Comparison of ENCODE assay signal across 8 cellular contexts in genomic region chr11:6443269-6444003, GRCh38. TPM values are rescaled to one million over a fixed set of nuclear protein-coding genes. Genes with fewer than 3 reads are reported as not detected.
DNase-seq lines count a peak whose midpoint lies in the region; ATAC-seq and TF ChIP-seq lines count a peak whose summit lies in the region.

No MANE protein-coding gene starts in this region.

- H3K27me3 ChIP-seq in lower lobe of right lung (ENCODE audit: low read depth) = no peaks in the 10 kb centered on the region

- H3K4me3 ChIP-seq in GM12875 (ENCODE audit: low read depth, low read length) (no peak overlapping the region), choroid plexus epithelial cell (ENCODE audit: low read depth, low read length) (no peak overlapping the region), lower lobe of right lung (no peak overlapping the region)

- no peaks in the 10 kb centered on the region for H3K9me3 ChIP-seq in lower lobe of right lung

- ATAC-seq in lower lobe of right lung = peak; percentile 84 to 87

- intact Hi-C loops in lower lobe of right lung (cut with DNase I) = loop anchor here (5.0 kb wide), 1 partner anchor 66 kb away; no protein-coding TSS in a partner anchor

- DNase-seq in HCEC 1CT (peak; percentile 29), NAMALWA (ENCODE audit: low spot score) (peak; percentile 58), choroid plexus epithelial cell (ENCODE audit: low read depth) (peak; percentile 82), lower lobe of right lung (peak; percentile 62), mesenteric fat pad (ENCODE audit: low spot score) (no peak)
- peak; percentile 61 for DNase-seq in activated CD4-positive, CD25-positive, alpha-beta regulatory T cell treated with anti-CD3 and anti-CD28 coated beads, Interleukin-2, amount 50 U/mL, for 72 hours
- DNase-seq in stimulated activated CD8-positive, alpha-beta memory T cell treated with anti-CD3 and anti-CD28 coated beads, Interleukin-12 subunit alpha, Interleukin-12 subunit beta, amount 100 ng/mL, for 4 hours (ENCODE audit: low read depth) = peak; percentile 14

- no peak overlapping the region for H3K27ac ChIP-seq in lower lobe of right lung

- TF ChIP-seq CTCF in GM12875 (IDR thresholded peaks at IDR 0.05; ENCODE audit: borderline replicate concordance, insufficient read depth, low read depth, low read length) = peak; percentile 91
- peak; percentile 94 for TF ChIP-seq CTCF in choroid plexus epithelial cell (conservative IDR thresholded peaks at IDR 0.05; ENCODE audit: low read depth, low read length)
- peak; percentile 88 for TF ChIP-seq CTCF in lower lobe of right lung (IDR thresholded peaks at IDR 0.05)

- H3K36me3 ChIP-seq in lower lobe of right lung = peaks cover 6% of the 10 kb centered on the region

- H3K4me1 ChIP-seq in lower lobe of right lung = peaks cover 16% of the 10 kb centered on the region

RNA-seq across cellular contexts. Expression of gene HPX, which starts 2.6 kb away (rescaled TPM):
- total RNA-seq in lower lobe of right lung (1.7 TPM), mesenteric fat pad (1.1 TPM)

RNA-seq across cellular contexts. Expression of gene APBB1, which starts 24.5 kb away (rescaled TPM):
- 37.2 TPM for total RNA-seq in lower lobe of right lung
- 31.3 TPM for total RNA-seq in mesenteric fat pad

RNA-seq across cellular contexts. Expression of gene TRIM3, which starts 30.3 kb away (rescaled TPM):
- 18.9 TPM for total RNA-seq in lower lobe of right lung
- total RNA-seq in mesenteric fat pad = 20.5 TPM

RNA-seq across cellular contexts. Expression of gene ARFIP2, which starts 37.7 kb away (rescaled TPM):
- total RNA-seq in lower lobe of right lung (38.8 TPM), mesenteric fat pad (41.5 TPM)

RNA-seq across cellular contexts. Expression of gene TIMM10B, which starts 37.9 kb away (rescaled TPM):
- 34.6 TPM for total RNA-seq in lower lobe of right lung
- total RNA-seq in mesenteric fat pad = 35.9 TPM
